Comparison of ENCODE assay signal across 1 cellular context in genomic region chr9:133926165-133926856, GRCh38.
TF ChIP-seq lines count a peak whose summit lies in the region.

No MANE protein-coding gene starts in this region.

TF ChIP-seq in HepG2, 621 proteins besides CTCF, POLR2A, EP300 and RAD21 (continued from another document):
- TF ChIP-seq CBFB (CRISPR knock-in tag; IDR thresholded peaks at IDR 0.05) = no peak
- TF ChIP-seq, protein P1, sequence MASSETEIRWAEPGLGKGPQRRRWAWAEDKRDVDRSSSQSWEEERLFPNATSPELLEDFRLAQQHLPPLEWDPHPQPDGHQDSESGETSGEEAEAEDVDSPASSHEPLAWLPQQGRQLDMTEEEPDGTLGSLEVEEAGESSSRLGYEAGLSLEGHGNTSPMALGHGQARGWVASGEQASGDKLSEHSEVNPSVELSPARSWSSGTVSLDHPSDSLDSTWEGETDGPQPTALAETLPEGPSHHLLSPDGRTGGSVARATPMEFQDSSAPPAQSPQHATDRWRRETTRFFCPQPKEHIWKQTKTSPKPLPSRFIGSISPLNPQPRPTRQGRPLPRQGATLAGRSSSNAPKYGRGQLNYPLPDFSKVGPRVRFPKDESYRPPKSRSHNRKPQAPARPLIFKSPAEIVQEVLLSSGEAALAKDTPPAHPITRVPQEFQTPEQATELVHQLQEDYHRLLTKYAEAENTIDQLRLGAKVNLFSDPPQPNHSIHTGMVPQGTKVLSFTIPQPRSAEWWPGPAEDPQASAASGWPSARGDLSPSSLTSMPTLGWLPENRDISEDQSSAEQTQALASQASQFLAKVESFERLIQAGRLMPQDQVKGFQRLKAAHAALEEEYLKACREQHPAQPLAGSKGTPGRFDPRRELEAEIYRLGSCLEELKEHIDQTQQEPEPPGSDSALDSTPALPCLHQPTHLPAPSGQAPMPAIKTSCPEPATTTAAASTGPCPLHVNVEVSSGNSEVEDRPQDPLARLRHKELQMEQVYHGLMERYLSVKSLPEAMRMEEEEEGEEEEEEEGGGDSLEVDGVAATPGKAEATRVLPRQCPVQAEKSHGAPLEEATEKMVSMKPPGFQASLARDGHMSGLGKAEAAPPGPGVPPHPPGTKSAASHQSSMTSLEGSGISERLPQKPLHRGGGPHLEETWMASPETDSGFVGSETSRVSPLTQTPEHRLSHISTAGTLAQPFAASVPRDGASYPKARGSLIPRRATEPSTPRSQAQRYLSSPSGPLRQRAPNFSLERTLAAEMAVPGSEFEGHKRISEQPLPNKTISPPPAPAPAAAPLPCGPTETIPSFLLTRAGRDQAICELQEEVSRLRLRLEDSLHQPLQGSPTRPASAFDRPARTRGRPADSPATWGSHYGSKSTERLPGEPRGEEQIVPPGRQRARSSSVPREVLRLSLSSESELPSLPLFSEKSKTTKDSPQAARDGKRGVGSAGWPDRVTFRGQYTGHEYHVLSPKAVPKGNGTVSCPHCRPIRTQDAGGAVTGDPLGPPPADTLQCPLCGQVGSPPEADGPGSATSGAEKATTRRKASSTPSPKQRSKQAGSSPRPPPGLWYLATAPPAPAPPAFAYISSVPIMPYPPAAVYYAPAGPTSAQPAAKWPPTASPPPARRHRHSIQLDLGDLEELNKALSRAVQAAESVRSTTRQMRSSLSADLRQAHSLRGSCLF (CRISPR knock-in tag; IDR thresholded peaks at IDR 0.05; ENCODE audit: borderline replicate concordance) = no peak
